8 cellular contexts compared by ENCODE assay signal in genomic region chr4:107719927-107720722, GRCh38. TPM values are rescaled to one million over a fixed set of nuclear protein-coding genes. Genes with fewer than 3 reads are reported as not detected.
DNase-seq lines count a peak whose midpoint lies in the region; ATAC-seq and TF ChIP-seq lines count a peak whose summit lies in the region.

PAPSS1 (minus strand) TSS chr4:107720234; CDS start chr4:107720179, 55 bp downstream.

- H3K27ac Mint-ChIP-seq in naive B cell = peak within 1 kb of the TSS; percentile 90 to 98 (median 97)
- peak within 1 kb of the TSS; percentile 92 for H3K27ac Mint-ChIP-seq in stimulated activated effector memory CD8-positive, alpha-beta T cell treated with anti-CD3 and anti-CD28 coated beads, Interleukin-12 subunit alpha, Interleukin-12 subunit beta, amount 100 ng/mL, for 72 hours

- H3K4me3 Mint-ChIP-seq in naive B cell = peak within 1 kb of the TSS; percentile 88 to 99 (median 98)
- peak within 1 kb of the TSS; percentile 91 for H3K4me3 Mint-ChIP-seq in stimulated activated effector memory CD8-positive, alpha-beta T cell treated with anti-CD3 and anti-CD28 coated beads, Interleukin-12 subunit alpha, Interleukin-12 subunit beta, amount 100 ng/mL, for 72 hours

- H3K4me3 ChIP-seq in LNCaP clone FGC (ENCODE audit: low read depth, low read length) = peak within 1 kb of the TSS; percentile 89

- no peak for TF ChIP-seq CTCF in LNCaP clone FGC (IDR thresholded peaks at IDR 0.05; ENCODE audit: control insufficient read depth, extremely low read depth, insufficient read depth)

- H3K27me3 Mint-ChIP-seq in naive B cell = peaks cover 0 to 5% (median 0%) of the 10 kb centered on the region in 3 donors

- DNase-seq in EL = peak; percentile 97
- DNase-seq in H4 (ENCODE audit: low spot score) = peak; percentile 89
- peak; percentile 94 for DNase-seq in LNCaP clone FGC (ENCODE audit: low read depth)
- peak; percentile 95 for DNase-seq in RPMI8226
- peak; percentile 84 to 90 for DNase-seq in activated T-helper 1 cell treated with anti-CD3 and anti-CD28 coated beads, Interleukin-2, amount 50 U/mL, for 16 hours (ENCODE audit: low read depth in 1 of 2, low spot score in 1 of 2)
- peak; percentile 97 for DNase-seq in fibroblast of gingiva (ENCODE audit: low read depth)
- peak; percentile 90 for DNase-seq in naive B cell
- DNase-seq in stimulated activated effector memory CD8-positive, alpha-beta T cell treated with anti-CD3 and anti-CD28 coated beads, Interleukin-12 subunit alpha, Interleukin-12 subunit beta, amount 100 ng/mL, for 72 hours (ENCODE audit: low spot score in 2 of 2) = peak; percentile 83 to 95

- peaks cover 0 to 2% (median 0%) of the 10 kb centered on the region in 7 donors for H3K9me3 Mint-ChIP-seq in naive B cell
- no peaks in the 10 kb centered on the region for H3K9me3 Mint-ChIP-seq in stimulated activated effector memory CD8-positive, alpha-beta T cell treated with anti-CD3 and anti-CD28 coated beads, Interleukin-12 subunit alpha, Interleukin-12 subunit beta, amount 100 ng/mL, for 72 hours

- H3K36me3 Mint-ChIP-seq in naive B cell = no peaks in the 10 kb centered on the region
- H3K36me3 Mint-ChIP-seq in stimulated activated effector memory CD8-positive, alpha-beta T cell treated with anti-CD3 and anti-CD28 coated beads, Interleukin-12 subunit alpha, Interleukin-12 subunit beta, amount 100 ng/mL, for 72 hours = peaks cover 6% of the 10 kb centered on the region

- H3K4me1 Mint-ChIP-seq in naive B cell = peaks cover 22 to 39% (median 28%) of the 10 kb centered on the region in 3 donors
- peaks cover 36% of the 10 kb centered on the region for H3K4me1 Mint-ChIP-seq in stimulated activated effector memory CD8-positive, alpha-beta T cell treated with anti-CD3 and anti-CD28 coated beads, Interleukin-12 subunit alpha, Interleukin-12 subunit beta, amount 100 ng/mL, for 72 hours

- ATAC-seq in naive B cell (ENCODE audit: low read depth in 2 of 2) = peak; percentile 83 to 84
- peak; percentile 92 for ATAC-seq in stimulated activated effector memory CD8-positive, alpha-beta T cell treated with anti-CD3 and anti-CD28 coated beads, Interleukin-12 subunit alpha, Interleukin-12 subunit beta, amount 100 ng/mL, for 72 hours

RNA-seq across cellular contexts. Expression of gene PAPSS1, which starts in this region (rescaled TPM):
- 34.3 and 46.9 TPM in 2 replicates for total RNA-seq in H4 (2014; rRNA removed; shearing (Covaris generic))
- polyA plus RNA-seq in naive B cell (ENCODE audit: low read depth in 6 of 6) = 10 to 100 TPM; 27.4 to 54.5 (median 33.6) TPM

Comparison
In these comparisons a context has a peak if more than half of its experiments do, and no peak if none do; other contexts are left out.
1. Peak in every context shown above with its lines: DNase-seq, ATAC-seq and H3K4me3 ChIP-seq.